In genomic region chr16:3525951-3526350, GRCh38 we compare ENCODE assay signal across 26 cellular contexts. TPM values are rescaled to one million over a fixed set of nuclear protein-coding genes. Genes with fewer than 3 reads are reported as not detected.
"Had no signal": no experiment of that assay in that cellular context is flagged by ENCODE, and none has a peak within 500 bp of the region (broad histone marks: within the 10 kb centered on the region; RNA-seq: fewer than 3 reads in every experiment).

No MANE protein-coding gene starts in this region.

- H3K27ac Mint-ChIP-seq: activated CD8-positive, alpha-beta T cell treated with anti-CD3 and anti-CD28 coated beads, Interleukin-2, amount 10 ng/mL, durations not matched to agents 7 days and 5 days had no signal

- H3K4me1 ChIP-seq: colonic mucosa, lower lobe of right lung, prostate gland, stomach had no signal

- DNase-seq: activated CD4-positive, alpha-beta T cell treated with anti-CD3 and anti-CD28 coated beads, Interleukin-2, amount 10 ng/mL, durations not matched to agents 7 days and 5 days; activated CD4-positive, CD25-positive, alpha-beta regulatory T cell; activated CD8-positive, alpha-beta memory T cell treated with anti-CD3 and anti-CD28 coated beads, Interleukin-2, amount 50 U/mL, for 4 hours; activated CD8-positive, alpha-beta T cell treated with anti-CD3 and anti-CD28 coated beads, Interleukin-2, amount 10 ng/mL, durations not matched to agents 7 days and 5 days; activated gamma-delta T cell treated with Interleukin-2 at 50 U/mL for 16 hours; activated T-cell treated with anti-CD3 and anti-CD28 coated beads, Interleukin-2, amount 50 U/mL, for 4 hours; colonic mucosa; hypothalamus; lower lobe of right lung; right cardiac atrium; small intestine; stimulated activated CD4-positive, alpha-beta T cell treated with anti-CD3 and anti-CD28 coated beads, Interleukin-15, amount 100 ng/mL, for 24 hours; stimulated activated CD4-positive, alpha-beta T cell treated with anti-CD3 and anti-CD28 coated beads, Interleukin-2, amount 100 ng/mL, for 48 hours; stomach; trophoblast cell had no signal

- H3K36me3 ChIP-seq: colonic mucosa had no signal

- H3K4me1 Mint-ChIP-seq: neural crest cell had no signal

- H3K27me3 Mint-ChIP-seq: activated CD4-positive, alpha-beta T cell treated with anti-CD3 and anti-CD28 coated beads, Interleukin-2, amount 10 ng/mL, durations not matched to agents 7 days and 5 days; central memory CD8-positive, alpha-beta T cell had no signal

- H3K9me3 Mint-ChIP-seq: activated CD4-positive, alpha-beta T cell treated with anti-CD3 and anti-CD28 coated beads, Interleukin-2, amount 10 ng/mL, durations not matched to agents 7 days and 5 days; activated T-cell treated with anti-CD3 and anti-CD28 coated beads, Interleukin-2, amount 50 U/mL, for 4 hours; central memory CD8-positive, alpha-beta T cell; neural crest cell had no signal

- H3K4me3 ChIP-seq: ascending aorta, colonic mucosa, lower lobe of right lung, prostate gland, SK-N-MC, stomach had no signal

- ATAC-seq: activated CD8-positive, alpha-beta T cell treated with anti-CD3 and anti-CD28 coated beads, Interleukin-2, amount 10 ng/mL, durations not matched to agents 7 days and 5 days; activated T-cell treated with anti-CD3 and anti-CD28 coated beads, Interleukin-2, amount 50 U/mL, for 4 hours; lower lobe of right lung; right cardiac atrium had no signal

- H3K9me3 ChIP-seq: ascending aorta, colonic mucosa, lower lobe of right lung, prostate gland, stomach had no signal

- H3K27ac ChIP-seq: ascending aorta, colonic mucosa, lower lobe of right lung, prostate gland, SK-N-MC, stomach had no signal

- H3K4me3 Mint-ChIP-seq: activated CD4-positive, alpha-beta T cell treated with anti-CD3 and anti-CD28 coated beads, Interleukin-2, amount 10 ng/mL, durations not matched to agents 7 days and 5 days; activated CD8-positive, alpha-beta T cell treated with anti-CD3 and anti-CD28 coated beads, Interleukin-2, amount 10 ng/mL, durations not matched to agents 7 days and 5 days; activated T-cell treated with anti-CD3 and anti-CD28 coated beads, Interleukin-2, amount 50 U/mL, for 4 hours; central memory CD8-positive, alpha-beta T cell; neural crest cell had no signal

- H3K27me3 ChIP-seq: ascending aorta, colonic mucosa, stomach had no signal

RNA-seq across cellular contexts. Expression of gene C16orf90, which starts 30.7 kb away (rescaled TPM):
- total RNA-seq: activated CD4-positive, alpha-beta T cell treated with anti-CD3 and anti-CD28 coated beads, Interleukin-2, amount 10 ng/mL, durations not matched to agents 7 days and 5 days; activated CD8-positive, alpha-beta T cell treated with anti-CD3 and anti-CD28 coated beads, Interleukin-2, amount 10 ng/mL, durations not matched to agents 7 days and 5 days; activated T-cell treated with anti-CD3 and anti-CD28 coated beads, Interleukin-2, amount 50 U/mL, for 4 hours; ascending aorta; colonic mucosa; frontal cortex; lower lobe of right lung; mesenteric fat pad; neural crest cell; omental fat pad; right cardiac atrium; stomach; temporal lobe had no signal
- polyA plus RNA-seq: esophagus, keratinocyte, right cardiac atrium, small intestine, stomach had no signal

RNA-seq across cellular contexts. Expression of gene NLRC3, which starts 51.3 kb away (rescaled TPM):
- total RNA-seq: neural crest cell had no signal
- polyA plus RNA-seq: keratinocyte had no signal
